In the genomic region with DNA sequence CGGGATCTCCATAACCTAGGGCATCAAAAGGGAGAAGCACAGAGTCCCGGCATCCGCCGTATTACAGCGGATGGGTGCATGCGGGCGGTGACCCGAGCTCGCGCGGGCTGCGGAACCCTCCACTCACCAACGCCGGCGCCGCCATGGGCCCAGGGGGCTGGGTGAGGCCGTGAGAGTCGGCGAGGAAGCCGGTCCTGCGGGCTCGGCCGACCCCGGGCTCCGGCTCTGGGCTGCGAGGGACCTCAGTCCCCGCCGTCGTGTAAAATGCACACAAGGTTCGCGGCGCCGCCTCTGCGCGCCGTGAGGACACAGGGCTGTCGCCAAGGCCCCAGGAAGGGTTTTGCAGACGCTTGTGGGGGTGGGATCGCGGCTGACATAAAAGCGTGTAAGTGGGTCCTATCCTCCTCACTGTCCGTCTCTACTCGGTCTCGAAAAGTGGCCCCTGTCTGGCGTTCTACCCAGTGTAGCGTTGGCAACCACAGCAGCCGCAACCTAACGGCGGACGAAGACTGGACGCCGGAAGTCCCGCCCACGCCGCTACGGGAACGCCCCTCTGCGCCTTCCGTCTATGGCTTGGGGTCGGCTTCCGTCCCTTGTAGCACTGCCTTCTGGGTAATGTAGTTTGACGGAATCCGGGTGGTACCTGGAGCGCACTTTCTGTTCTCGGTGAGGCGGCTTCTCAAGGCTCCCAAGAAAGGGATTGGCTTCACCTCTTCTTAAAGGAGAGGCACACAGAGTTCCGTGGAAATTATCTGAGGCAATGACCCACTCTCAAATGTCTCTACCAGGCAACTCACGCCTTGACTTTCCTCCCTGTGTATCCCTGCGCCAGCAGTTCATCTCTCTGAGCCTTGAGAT, we compare ENCODE assay signal across 8 cellular contexts. TPM values are rescaled to one million over a fixed set of nuclear protein-coding genes. Genes with fewer than 3 reads are reported as not detected.
DNase-seq lines count a peak whose midpoint lies in the region; ATAC-seq, FAIRE-seq and TF ChIP-seq lines count a peak whose summit lies in the region.

ZNF599 (minus strand) TSS at position 519 of the 858 bp plus-strand sequence; CDS start at position 145, 374 bp downstream.

- H3K9ac ChIP-seq in astrocyte (ENCODE audit: low read length) (peak within 1 kb of the TSS; percentile 83), rectal smooth muscle tissue (ENCODE audit: low read length) (peak within 1 kb of the TSS; percentile 8)

- H3K36me3 ChIP-seq in astrocyte (ENCODE audit: insufficient read depth, low read length) (peaks cover 3% of the 10 kb centered on the region), hepatocyte (replicated peaks; ENCODE audit: insufficient read depth, low read depth) (no peaks in the 10 kb centered on the region), rectal smooth muscle tissue (ENCODE audit: control insufficient read depth, insufficient read depth, low read length) (peaks cover 9% of the 10 kb centered on the region), aorta (ENCODE audit: control insufficient read depth in 1 of 2, insufficient read depth in 2 of 2, low read length in 1 of 2) (peaks cover 0 to 7% of the 10 kb centered on the region in 2 donors)

- DNase-seq in NCI-H1092 treated with DMSO at 0.1 percent for 48 hours (lab: John Stamatoyannopoulos, UW) (peak; percentile 82), T-helper 17 cell (peak; percentile 78 to 80 (median 79)), astrocyte (ENCODE audit: low read depth) (peak; percentile 83), hepatocyte (ENCODE audit: low spot score) (peak; percentile 95), aorta (peak; percentile 95 to 98)

- WGBS in hepatocyte (ENCODE audit: low lambda C conversion rate, missing lambda C conversion rate) = 3% methylated on average over 63 of the region's 69 CpGs
- WGBS in aorta, 2 donors = 3% methylated on average over 67 to 69 of the region's 69 CpGs

- H2AFZ ChIP-seq in astrocyte (ENCODE audit: low read depth, low read length) (peak within 1 kb of the TSS; percentile 97), hepatocyte (peak within 1 kb of the TSS; percentile 84)

- no peaks in the 10 kb centered on the region for H3K9me2 ChIP-seq in hepatocyte (replicated peaks; ENCODE audit: insufficient read depth)

- peak; percentile 94 for ATAC-seq in HG02588 (IDR thresholded peaks at IDR 0.05; ENCODE audit: unreplicated experiment)
- ATAC-seq in T-helper 17 cell = peak; percentile 99
- ATAC-seq in aorta (ENCODE audit: low FRiP score) = peak; percentile 99

- peak; percentile 53 for TF ChIP-seq POLR2A in GM10847 (IDR thresholded peaks at IDR 0.05; ENCODE audit: extremely low read depth, insufficient read length)

- no peaks in the 10 kb centered on the region for H4K20me1 ChIP-seq in astrocyte (ENCODE audit: insufficient read depth, low read length)
- no peaks in the 10 kb centered on the region for H4K20me1 ChIP-seq in hepatocyte (ENCODE audit: insufficient read depth, poor library complexity, severe bottlenecking)

- peak within 1 kb of the TSS; percentile 56 for H3K27ac ChIP-seq in astrocyte (ENCODE audit: low read depth, low read length)
- peak within 1 kb of the TSS; percentile 71 for H3K27ac ChIP-seq in hepatocyte
- H3K27ac ChIP-seq in rectal smooth muscle tissue (ENCODE audit: low read depth, low read length) = peak within 1 kb of the TSS; percentile 75
- peak within 1 kb of the TSS in 1 of 2 donors; percentile 11 for H3K27ac ChIP-seq in aorta (ENCODE audit: low read depth in 1 of 2, low read length in 2 of 2)

- TF ChIP-seq CTCF in astrocyte (IDR thresholded peaks at IDR 0.05; ENCODE audit: insufficient read depth, low read depth, low read length) = no peak
- TF ChIP-seq CTCF in hepatocyte (IDR thresholded peaks at IDR 0.05; ENCODE audit: poor library complexity) = no peak

- peaks cover 17% of the 10 kb centered on the region for H3K4me1 Mint-ChIP-seq in T-helper 17 cell
- peaks cover 3% of the 10 kb centered on the region for H3K4me1 Mint-ChIP-seq in astrocyte (ENCODE audit: low read depth, unreplicated experiment)

- H3K9me3 ChIP-seq in T-helper 17 cell (ENCODE audit: control insufficient read depth, low read length, poor library complexity, severe bottlenecking) = no peaks in the 10 kb centered on the region
- H3K9me3 ChIP-seq in astrocyte (ENCODE audit: insufficient read depth, low read depth, low read length) = peaks cover 9% of the 10 kb centered on the region
- no peaks in the 10 kb centered on the region for H3K9me3 ChIP-seq in hepatocyte (ENCODE audit: low read depth)
- no peaks in the 10 kb centered on the region for H3K9me3 ChIP-seq in aorta (ENCODE audit: control insufficient read depth, low read length)

- H3K79me2 ChIP-seq in astrocyte (ENCODE audit: insufficient read depth, low read length) = peaks cover 13% of the 10 kb centered on the region
- peaks cover 16% of the 10 kb centered on the region for H3K79me2 ChIP-seq in hepatocyte

- H3K27ac Mint-ChIP-seq in T-helper 17 cell (peak within 1 kb of the TSS; percentile 77), astrocyte (ENCODE audit: unreplicated experiment) (peak within 1 kb of the TSS; percentile 72)

- H3K27me3 Mint-ChIP-seq in T-helper 17 cell (no peaks in the 10 kb centered on the region), astrocyte (ENCODE audit: low read depth, unreplicated experiment) (peaks cover 4% of the 10 kb centered on the region)

- peaks cover 8% of the 10 kb centered on the region for H3K4me1 ChIP-seq in astrocyte (ENCODE audit: insufficient read depth, low read length)
- H3K4me1 ChIP-seq in hepatocyte (ENCODE audit: insufficient read depth) = peaks cover 9% of the 10 kb centered on the region
- peaks cover 7% of the 10 kb centered on the region for H3K4me1 ChIP-seq in rectal smooth muscle tissue (ENCODE audit: control insufficient read depth, insufficient read depth, low read length)
- H3K4me1 ChIP-seq in aorta (ENCODE audit: control insufficient read depth in 1 of 2, insufficient read depth in 2 of 2, low read length in 2 of 2) = no peaks in the 10 kb centered on the region

- H3K4me3 Mint-ChIP-seq in T-helper 17 cell (peak within 1 kb of the TSS; percentile 90), astrocyte (ENCODE audit: unreplicated experiment) (peak within 1 kb of the TSS; percentile 95)

- intact Hi-C loops in aorta (cut with DNase I) = loop anchor here (5.0 kb wide), 2 partner anchors 41 to 96 kb away; partner anchors contain the start of genes ZNF181 (in 2 of the 2), SCGB2B2 (in 1 of the 2) and ZNF302 (in 1 of the 2)

- H3K36me3 Mint-ChIP-seq in T-helper 17 cell (ENCODE audit: low read depth) (no peaks in the 10 kb centered on the region), astrocyte (ENCODE audit: low read depth, unreplicated experiment) (peaks cover 33% of the 10 kb centered on the region)

- H3K9me3 Mint-ChIP-seq in astrocyte (ENCODE audit: unreplicated experiment) = peaks cover 26% of the 10 kb centered on the region

- H3K27me3 ChIP-seq in astrocyte (ENCODE audit: insufficient read depth, low read length) = no peaks in the 10 kb centered on the region
- no peaks in the 10 kb centered on the region for H3K27me3 ChIP-seq in hepatocyte
- H3K27me3 ChIP-seq in rectal smooth muscle tissue (ENCODE audit: control insufficient read depth, insufficient read depth, low read length) = no peaks in the 10 kb centered on the region
- H3K27me3 ChIP-seq in aorta (ENCODE audit: control insufficient read depth in 1 of 2, insufficient read depth in 2 of 2, low read length in 1 of 2) = no peaks in the 10 kb centered on the region

- peak within 1 kb of the TSS; percentile 89 for H3K4me3 ChIP-seq in astrocyte (ENCODE audit: insufficient read depth, low read depth, low read length)
- peak within 1 kb of the TSS; percentile 67 for H3K4me3 ChIP-seq in hepatocyte
- peak within 1 kb of the TSS; percentile 94 for H3K4me3 ChIP-seq in rectal smooth muscle tissue (ENCODE audit: low read length)
- peak within 1 kb of the TSS; percentile 61 to 77 for H3K4me3 ChIP-seq in aorta (ENCODE audit: low read length in 2 of 2)

- FAIRE-seq in astrocyte (lab: Jason Lieb, UNC) = peak; percentile 49

- H3K4me2 ChIP-seq in astrocyte (ENCODE audit: low read length) (peak within 1 kb of the TSS; percentile 96), hepatocyte (peak within 1 kb of the TSS; percentile 98)

RNA-seq across cellular contexts. Expression of gene ZNF599, which starts in this region (rescaled TPM):
- total RNA-seq in T-helper 17 cell (1 to 10 TPM; 3.7 to 4.8 TPM), astrocyte (4.8 and 5.7 TPM in 2 replicates), hepatocyte (6.0 and 6.1 TPM in 2 replicates), aorta (1 to 10 TPM; 4.4 to 7.8 TPM)
- polyA plus RNA-seq in hepatocyte (6.2 and 7.6 TPM in 2 replicates), aorta (1 to 10 TPM; 2.3 to 7.9 TPM)
